13 cellular contexts compared by ENCODE assay signal in genomic region chr16:58212824-58213655, GRCh38.
"Had no signal": no experiment of that assay in that cellular context is flagged by ENCODE, and none has a peak within 500 bp of the region (broad histone marks: within the 10 kb centered on the region; RNA-seq: fewer than 3 reads in every experiment).

No MANE protein-coding gene starts in this region.

- DNase-seq: activated CD4-positive, alpha-beta T cell treated with anti-CD3 and anti-CD28 coated beads for 36 hours; activated CD8-positive, alpha-beta memory T cell treated with anti-CD3 and anti-CD28 coated beads, Interleukin-2, amount 50 U/mL, for 48 hours; activated CD8-positive, alpha-beta T cell treated with anti-CD3 and anti-CD28 coated beads for 36 hours; activated naive CD4-positive, alpha-beta T cell treated with Interleukin-2 at 50 U/mL for 16 hours; colonic mucosa; effector CD4-positive, alpha-beta T cell; gastrocnemius medialis; left ventricle myocardium superior; stimulated activated CD4-positive, alpha-beta T cell treated with anti-CD3 and anti-CD28 coated beads, Interleukin-4, amount 100 ng/mL, for 1 hour; T-helper 1 cell; thyroid gland; WERI-Rb-1 had no signal

- H3K4me3 Mint-ChIP-seq: activated CD4-positive, alpha-beta T cell treated with anti-CD3 and anti-CD28 coated beads for 36 hours; activated CD8-positive, alpha-beta T cell treated with anti-CD3 and anti-CD28 coated beads for 36 hours; neural crest cell had no signal

- H3K4me3 ChIP-seq: colonic mucosa, gastrocnemius medialis, thyroid gland had no signal

- H3K27me3 ChIP-seq: colonic mucosa, gastrocnemius medialis, thyroid gland had no signal

- H3K36me3 ChIP-seq: colonic mucosa, gastrocnemius medialis, thyroid gland, WERI-Rb-1 had no signal

- ATAC-seq: activated CD4-positive, alpha-beta T cell treated with anti-CD3 and anti-CD28 coated beads for 36 hours; activated CD8-positive, alpha-beta T cell treated with anti-CD3 and anti-CD28 coated beads for 36 hours; gastrocnemius medialis; left ventricle myocardium superior had no signal

- H3K27ac ChIP-seq: colonic mucosa, gastrocnemius medialis, thyroid gland, WERI-Rb-1 had no signal

- H3K27ac Mint-ChIP-seq: activated CD4-positive, alpha-beta T cell treated with anti-CD3 and anti-CD28 coated beads for 36 hours; activated CD8-positive, alpha-beta T cell treated with anti-CD3 and anti-CD28 coated beads for 36 hours had no signal

- H3K4me1 ChIP-seq: colonic mucosa, gastrocnemius medialis, thyroid gland had no signal

- H3K9me3 ChIP-seq: colonic mucosa, gastrocnemius medialis, thyroid gland had no signal

- H3K4me1 Mint-ChIP-seq: activated CD4-positive, alpha-beta T cell treated with anti-CD3 and anti-CD28 coated beads for 36 hours had no signal
